In the genomic region with DNA sequence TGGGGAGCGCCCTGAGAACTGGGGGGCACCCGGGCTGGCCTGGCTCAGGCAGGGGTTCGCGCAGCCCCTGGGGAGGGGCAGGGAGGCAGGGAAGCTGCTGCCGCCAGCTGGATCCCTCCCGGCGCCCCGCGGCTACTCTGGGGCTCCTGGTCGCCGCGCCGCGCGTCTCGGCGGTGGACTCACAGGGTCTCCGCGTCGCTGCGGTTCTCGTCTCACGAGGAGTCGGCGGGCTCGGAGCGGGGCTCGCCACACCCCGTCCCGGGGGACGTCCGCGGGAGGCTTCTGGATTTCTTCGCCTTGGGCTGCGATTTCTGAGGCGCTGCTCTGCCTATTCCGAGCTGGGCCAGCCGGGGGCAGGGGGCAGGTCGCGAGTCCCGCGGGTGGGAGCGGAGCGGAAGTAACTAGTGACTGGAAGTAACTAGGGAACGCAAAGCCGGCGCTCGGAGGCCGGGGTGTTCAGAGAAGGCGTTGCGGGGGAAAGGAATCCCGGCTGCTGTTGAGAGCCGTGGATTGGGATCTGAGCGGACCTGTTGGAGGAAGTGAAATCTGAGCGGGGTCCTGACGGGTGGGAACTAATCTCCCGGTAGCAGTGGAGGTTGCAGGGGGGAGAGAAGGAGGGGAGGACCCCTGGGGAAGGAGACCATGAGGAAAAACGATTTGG, we compare ENCODE assay signal across 1 cellular context.
TF ChIP-seq lines count a peak whose summit lies in the region.

No MANE protein-coding gene starts in this region.

TF ChIP-seq in HepG2, 621 proteins besides CTCF, POLR2A, EP300 and RAD21 (continued from another document and continues in another):
- no peak for TF ChIP-seq ZNF318 (CRISPR knock-in tag; IDR thresholded peaks at IDR 0.05)
- no peak; the same call in 1 of the 2 replicates for TF ChIP-seq HIVEP1 (CRISPR knock-in tag; IDR thresholded peaks at IDR 0.05)
- TF ChIP-seq, protein P1, sequence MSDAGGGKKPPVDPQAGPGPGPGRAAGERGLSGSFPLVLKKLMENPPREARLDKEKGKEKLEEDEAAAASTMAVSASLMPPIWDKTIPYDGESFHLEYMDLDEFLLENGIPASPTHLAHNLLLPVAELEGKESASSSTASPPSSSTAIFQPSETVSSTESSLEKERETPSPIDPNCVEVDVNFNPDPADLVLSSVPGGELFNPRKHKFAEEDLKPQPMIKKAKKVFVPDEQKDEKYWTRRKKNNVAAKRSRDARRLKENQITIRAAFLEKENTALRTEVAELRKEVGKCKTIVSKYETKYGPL (CRISPR knock-in tag; IDR thresholded peaks at IDR 0.05) = 0 out of 2 replicates have a peak, but pooled peaks have one; percentile 35
- no peak for TF ChIP-seq IRF2 (CRISPR knock-in tag; IDR thresholded peaks at IDR 0.05)
- TF ChIP-seq PHF20 (CRISPR knock-in tag; IDR thresholded peaks at IDR 0.05) = peak; percentile 58
- no peak for TF ChIP-seq ZNF337 (CRISPR knock-in tag; IDR thresholded peaks at IDR 0.05; ENCODE audit: borderline replicate concordance, low read depth)
- no peak for TF ChIP-seq NFATC3 (CRISPR knock-in tag; IDR thresholded peaks at IDR 0.05)
- no peak for TF ChIP-seq ZNF629 (CRISPR knock-in tag; conservative IDR thresholded peaks at IDR 0.05)
- TF ChIP-seq HNRNPL (IDR thresholded peaks at IDR 0.05; ENCODE audit: low read depth, low read length) = no peak
- TF ChIP-seq, protein P2, sequence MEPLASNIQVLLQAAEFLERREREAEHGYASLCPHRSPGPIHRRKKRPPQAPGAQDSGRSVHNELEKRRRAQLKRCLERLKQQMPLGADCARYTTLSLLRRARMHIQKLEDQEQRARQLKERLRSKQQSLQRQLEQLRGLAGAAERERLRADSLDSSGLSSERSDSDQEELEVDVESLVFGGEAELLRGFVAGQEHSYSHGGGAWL (CRISPR knock-in tag; IDR thresholded peaks at IDR 0.05) = 0 out of 2 replicates have a peak, but pooled peaks have one; percentile 18
- TF ChIP-seq, protein P3, sequence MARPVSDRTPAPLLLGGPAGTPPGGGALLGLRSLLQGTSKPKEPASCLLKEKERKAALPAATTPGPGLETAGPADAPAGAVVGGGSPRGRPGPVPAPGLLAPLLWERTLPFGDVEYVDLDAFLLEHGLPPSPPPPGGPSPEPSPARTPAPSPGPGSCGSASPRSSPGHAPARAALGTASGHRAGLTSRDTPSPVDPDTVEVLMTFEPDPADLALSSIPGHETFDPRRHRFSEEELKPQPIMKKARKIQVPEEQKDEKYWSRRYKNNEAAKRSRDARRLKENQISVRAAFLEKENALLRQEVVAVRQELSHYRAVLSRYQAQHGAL (CRISPR knock-in tag; IDR thresholded peaks at IDR 0.05; ENCODE audit: not compliant biosample characterization) = peak; percentile 66
- no peak for TF ChIP-seq SMAD3 (CRISPR knock-in tag; IDR thresholded peaks at IDR 0.05)
- no peak for TF ChIP-seq TRIM24 (CRISPR knock-in tag; IDR thresholded peaks at IDR 0.05)
- TF ChIP-seq ZNF282 (IDR thresholded peaks at IDR 0.05; ENCODE audit: partially characterized antibody) = no peak
- 0 out of 2 replicates have a peak, but pooled peaks have one; percentile 23 for TF ChIP-seq ZNF607 (CRISPR knock-in tag; IDR thresholded peaks at IDR 0.05; ENCODE audit: borderline replicate concordance)
- TF ChIP-seq ZNF777 (CRISPR knock-in tag; IDR thresholded peaks at IDR 0.05) = peak; percentile 6; the same call in 1 of the 2 replicates
- TF ChIP-seq ZNF124 (CRISPR knock-in tag; IDR thresholded peaks at IDR 0.05) = no peak
- no peak for TF ChIP-seq ZNF44 (CRISPR knock-in tag; IDR thresholded peaks at IDR 0.05)
- TF ChIP-seq STAG1 (CRISPR knock-in tag; IDR thresholded peaks at IDR 0.05) = no peak
- no peak for TF ChIP-seq ZNF253 (CRISPR knock-in tag; IDR thresholded peaks at IDR 0.05; ENCODE audit: borderline replicate concordance)
- no peak for TF ChIP-seq HNRNPLL (IDR thresholded peaks at IDR 0.05; ENCODE audit: low read depth, low read length, poor library complexity, severe bottlenecking)
- peak; percentile 39 for TF ChIP-seq KMT2B (CRISPR knock-in tag; IDR thresholded peaks at IDR 0.05)
- TF ChIP-seq, protein P4, sequence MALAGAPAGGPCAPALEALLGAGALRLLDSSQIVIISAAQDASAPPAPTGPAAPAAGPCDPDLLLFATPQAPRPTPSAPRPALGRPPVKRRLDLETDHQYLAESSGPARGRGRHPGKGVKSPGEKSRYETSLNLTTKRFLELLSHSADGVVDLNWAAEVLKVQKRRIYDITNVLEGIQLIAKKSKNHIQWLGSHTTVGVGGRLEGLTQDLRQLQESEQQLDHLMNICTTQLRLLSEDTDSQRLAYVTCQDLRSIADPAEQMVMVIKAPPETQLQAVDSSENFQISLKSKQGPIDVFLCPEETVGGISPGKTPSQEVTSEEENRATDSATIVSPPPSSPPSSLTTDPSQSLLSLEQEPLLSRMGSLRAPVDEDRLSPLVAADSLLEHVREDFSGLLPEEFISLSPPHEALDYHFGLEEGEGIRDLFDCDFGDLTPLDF (CRISPR knock-in tag; IDR thresholded peaks at IDR 0.05) = 0 out of 2 replicates have a peak, but pooled peaks have one; percentile 10
- TF ChIP-seq SP140L (CRISPR knock-in tag; IDR thresholded peaks at IDR 0.05; ENCODE audit: borderline replicate concordance) = no peak
- no peak for TF ChIP-seq HMGA1 (CRISPR knock-in tag; conservative IDR thresholded peaks at IDR 0.05)
- no peak for TF ChIP-seq NRL (CRISPR knock-in tag; IDR thresholded peaks at IDR 0.05; ENCODE audit: borderline replicate concordance)
- TF ChIP-seq ZNF569 (CRISPR knock-in tag; IDR thresholded peaks at IDR 0.05; ENCODE audit: borderline replicate concordance) = no peak
- 0 out of 2 replicates have a peak, but pooled peaks have one; percentile 23 for TF ChIP-seq ELF3 (CRISPR knock-in tag; IDR thresholded peaks at IDR 0.05)
- TF ChIP-seq MXD4 (CRISPR knock-in tag; IDR thresholded peaks at IDR 0.05) = 0 out of 2 replicates have a peak, but pooled peaks have one; percentile 18
- no peak for TF ChIP-seq NFYB (CRISPR knock-in tag; IDR thresholded peaks at IDR 0.05)
- TF ChIP-seq ZNF136 (CRISPR knock-in tag; IDR thresholded peaks at IDR 0.05; ENCODE audit: low read depth) = no peak
- TF ChIP-seq TCF7L2 (IDR thresholded peaks at IDR 0.05; ENCODE audit: low read depth, low read length) = no peak
- TF ChIP-seq FIP1L1 (IDR thresholded peaks at IDR 0.05; ENCODE audit: borderline replicate concordance, insufficient read depth, low read depth, low read length) = no peak
- no peak for TF ChIP-seq ELF4 (CRISPR knock-in tag; IDR thresholded peaks at IDR 0.05; ENCODE audit: borderline replicate concordance)
- 0 out of 2 replicates have a peak, but pooled peaks have one; percentile 17 for TF ChIP-seq ZSCAN30 (CRISPR knock-in tag; IDR thresholded peaks at IDR 0.05)
- TF ChIP-seq KAT2B (IDR thresholded peaks at IDR 0.05; ENCODE audit: borderline replicate concordance, low read depth, low read length) = no peak
- TF ChIP-seq YEATS4 (CRISPR knock-in tag; IDR thresholded peaks at IDR 0.05; ENCODE audit: borderline replicate concordance) = peak; percentile 80
- no peak for TF ChIP-seq ATF5 (CRISPR knock-in tag; IDR thresholded peaks at IDR 0.05; ENCODE audit: low read depth)
- TF ChIP-seq HBP1 (CRISPR knock-in tag; IDR thresholded peaks at IDR 0.05; ENCODE audit: low read depth) = peak; percentile 18; the same call in 1 of the 2 replicates
- peak; percentile 16; the same call in 1 of the 2 replicates for TF ChIP-seq WIZ (CRISPR knock-in tag; IDR thresholded peaks at IDR 0.05)
- TF ChIP-seq PATZ1 (CRISPR knock-in tag; IDR thresholded peaks at IDR 0.05) = peak; percentile 71
- TF ChIP-seq ARNT2 (CRISPR knock-in tag; IDR thresholded peaks at IDR 0.05; ENCODE audit: low read depth) = no peak
- TF ChIP-seq SP1 (IDR thresholded peaks at IDR 0.05) = no peak
- TF ChIP-seq SP1 (CRISPR knock-in tag; IDR thresholded peaks at IDR 0.05) = no peak
- no peak for TF ChIP-seq ZFP36 (IDR thresholded peaks at IDR 0.05; ENCODE audit: borderline replicate concordance, low read depth, low read length, partially characterized antibody)
- TF ChIP-seq ZNF446 (CRISPR knock-in tag; IDR thresholded peaks at IDR 0.05) = no peak
- TF ChIP-seq ARNTL (CRISPR knock-in tag; IDR thresholded peaks at IDR 0.05) = no peak
